ENCODE assay signal across 22 cellular contexts in genomic region chr1:15727021-15727420, GRCh38. TPM values are rescaled to one million over a fixed set of nuclear protein-coding genes. Genes with fewer than 3 reads are reported as not detected.
DNase-seq lines count a peak whose midpoint lies in the region; ATAC-seq and TF ChIP-seq lines count a peak whose summit lies in the region.
"Had no signal": no experiment of that assay in that cellular context is flagged by ENCODE, and none has a peak within 500 bp of the region (broad histone marks: within the 10 kb centered on the region; RNA-seq: fewer than 3 reads in every experiment).

No MANE protein-coding gene starts in this region.

- no peak overlapping the region for H3K4me3 Mint-ChIP-seq in WTC11
- H3K4me3 Mint-ChIP-seq in memory B cell: no peak overlapping the region
- H3K4me3 Mint-ChIP-seq: CD8-positive, alpha-beta memory T cell had no signal

- H3K4me1 ChIP-seq in left ventricle myocardium inferior: peaks cover 28% of the 10 kb centered on the region
- H3K4me1 ChIP-seq: A549, Peyer's patch had no signal

- H3K27me3 Mint-ChIP-seq in WTC11 (ENCODE audit: low read depth): no peaks in the 10 kb centered on the region
- H3K27me3 Mint-ChIP-seq in memory B cell: no peaks in the 10 kb centered on the region
- H3K27me3 Mint-ChIP-seq: CD8-positive, alpha-beta memory T cell had no signal

- POLR2A ChIA-PET in WTC11 (lab: Charles Lee): interaction anchor here (0.6 kb wide), 1 partner anchor 153 kb away, joined by 3 read pairs; no protein-coding TSS in a partner anchor

- H3K36me3 Mint-ChIP-seq in WTC11: peaks cover 23% of the 10 kb centered on the region
- H3K36me3 Mint-ChIP-seq in memory B cell: peaks cover 21% of the 10 kb centered on the region

- H3K27me3 ChIP-seq in left ventricle myocardium inferior (ENCODE audit: low read depth): no peaks in the 10 kb centered on the region
- H3K27me3 ChIP-seq: BLaER1 treated with 17β-estradiol and CSF1 and Interleukin-3, amounts not matched to agents 10 nM and 100 nM; Peyer's patch had no signal

- intact Hi-C loops in left ventricle myocardium inferior (cut with micrococcal nuclease) (no loop called here), Right ventricle myocardium inferior (cut with DNase I) (no loop called here), left colon (cut with DNase I, micrococcal nuclease) (no loop called here)

- H3K9me3 ChIP-seq in left ventricle myocardium inferior (replicated peaks): no peaks in the 10 kb centered on the region
- H3K9me3 ChIP-seq: A549; BLaER1 treated with 17β-estradiol and CSF1 and Interleukin-3, amounts not matched to agents 10 nM and 100 nM; Peyer's patch had no signal

- H3K4me3 ChIP-seq in left ventricle myocardium inferior: no peak overlapping the region
- H3K4me3 ChIP-seq: A549; BLaER1 treated with 17β-estradiol and CSF1 and Interleukin-3, amounts not matched to agents 10 nM and 100 nM; GM12878; GM23248; Peyer's patch had no signal

- H3K27ac ChIP-seq in left ventricle myocardium inferior (replicated peaks): peak overlapping the region; percentile 41
- H3K27ac ChIP-seq: A549; BLaER1 treated with 17β-estradiol and CSF1 and Interleukin-3, amounts not matched to agents 10 nM and 100 nM; GM23248; Peyer's patch had no signal

- H3K4me1 Mint-ChIP-seq in WTC11 (no peaks in the 10 kb centered on the region), memory B cell (no peaks in the 10 kb centered on the region)
- H3K4me1 Mint-ChIP-seq: CD8-positive, alpha-beta memory T cell had no signal

- CTCF ChIA-PET in WTC11 (lab: Charles Lee): no interaction called here

- H3K27ac Mint-ChIP-seq in WTC11: no peak overlapping the region
- H3K27ac Mint-ChIP-seq in memory B cell: peak overlapping the region; percentile 79
- H3K27ac Mint-ChIP-seq: CD8-positive, alpha-beta memory T cell had no signal

- no peak for TF ChIP-seq CTCF in left ventricle myocardium inferior (IDR thresholded peaks at IDR 0.05; ENCODE audit: borderline replicate concordance)
- no peak for TF ChIP-seq CTCF in WTC11 (IDR thresholded peaks at IDR 0.05)

- H3K36me3 ChIP-seq in left ventricle myocardium inferior: peaks cover 92% of the 10 kb centered on the region

- DNase-seq in left ventricle myocardium inferior: no peak
- DNase-seq in Right ventricle myocardium inferior (ENCODE audit: missing footprints): no peak
- no peak for DNase-seq in WTC11 (ENCODE audit: low spot score)
- no peak for DNase-seq in memory B cell (ENCODE audit: low spot score in 2 of 2)
- DNase-seq in activated CD4-positive, alpha-beta T cell treated with anti-CD3 and anti-CD28 coated beads for 48 hours: no peak
- no peak for DNase-seq in COLO829 (ENCODE audit: low spot score)
- DNase-seq in occipital lobe (lab: John Stamatoyannopoulos, UW): no peak
- DNase-seq in left colon: no peak
- DNase-seq: CD8-positive, alpha-beta memory T cell; DND-41; GDM1; GM23248; NCI-H1048; NCI-H1436 treated with DMSO at 0.1 percent for 48 hours; NCI-H2081; NCI-H510A; NCI-H774; Peyer's patch had no signal

- ATAC-seq in Right ventricle myocardium inferior: no peak
- 0 out of 2 replicates have a peak, but pooled peaks have one; percentile 22 for ATAC-seq in WTC11
- no peak for ATAC-seq in memory B cell (ENCODE audit: low read depth)
- ATAC-seq in left colon: no peak
- ATAC-seq: A549, GM12878 had no signal

- H3K9me3 Mint-ChIP-seq in WTC11 (no peaks in the 10 kb centered on the region), memory B cell (no peaks in the 10 kb centered on the region)
- H3K9me3 Mint-ChIP-seq: CD8-positive, alpha-beta memory T cell had no signal

TF ChIP-seq in WTC11, 78 proteins besides CTCF, POLR2A, EP300 and RAD21:
- no peak for TF ChIP-seq ZNF317 (CRISPR knock-in tag; IDR thresholded peaks at IDR 0.05; ENCODE audit: borderline replicate concordance, low read depth)
- TF ChIP-seq IRF2 (CRISPR knock-in tag; IDR thresholded peaks at IDR 0.05; ENCODE audit: borderline replicate concordance, low read depth): no peak
- TF ChIP-seq PRRX2 (CRISPR knock-in tag; IDR thresholded peaks at IDR 0.05): no peak
- TF ChIP-seq SP1 (CRISPR knock-in tag; conservative IDR thresholded peaks at IDR 0.05): no peak
- TF ChIP-seq CDX4 (CRISPR knock-in tag; IDR thresholded peaks at IDR 0.05; ENCODE audit: borderline replicate concordance): no peak
- no peak for TF ChIP-seq SOX15 (CRISPR knock-in tag; IDR thresholded peaks at IDR 0.05)
- no peak for TF ChIP-seq EMX1 (CRISPR knock-in tag; IDR thresholded peaks at IDR 0.05)
- no peak for TF ChIP-seq NFATC4 (CRISPR knock-in tag; IDR thresholded peaks at IDR 0.05)
- no peak for TF ChIP-seq NFYB (CRISPR knock-in tag; conservative IDR thresholded peaks at IDR 0.05; ENCODE audit: low read depth)
- no peak for TF ChIP-seq FOXJ3 (CRISPR knock-in tag; IDR thresholded peaks at IDR 0.05; ENCODE audit: borderline replicate concordance)
- no peak for TF ChIP-seq ATF2 (CRISPR knock-in tag; IDR thresholded peaks at IDR 0.05; ENCODE audit: borderline replicate concordance, low read depth)
- no peak for TF ChIP-seq FOXP1 (CRISPR knock-in tag; IDR thresholded peaks at IDR 0.05; ENCODE audit: borderline replicate concordance)
- TF ChIP-seq NR3C1 (CRISPR knock-in tag; conservative IDR thresholded peaks at IDR 0.05; ENCODE audit: low read depth): no peak
- no peak for TF ChIP-seq ZNF219 (CRISPR knock-in tag; IDR thresholded peaks at IDR 0.05; ENCODE audit: borderline replicate concordance)
- TF ChIP-seq STAT6 (CRISPR knock-in tag; conservative IDR thresholded peaks at IDR 0.05; ENCODE audit: low read depth): no peak
- no peak for TF ChIP-seq ZNF263 (CRISPR knock-in tag; IDR thresholded peaks at IDR 0.05; ENCODE audit: low read depth)
- TF ChIP-seq ZNF671 (CRISPR knock-in tag; IDR thresholded peaks at IDR 0.05): no peak
TF ChIP-seq in WTC11: peak in this region for 0.

RNA-seq across cellular contexts. Expression of gene SLC25A34, which starts 9.0 kb away (rescaled TPM):
- total RNA-seq in left ventricle myocardium inferior (34.0 TPM), Right ventricle myocardium inferior (57.2 TPM), WTC11 (2021) (0.82 to 2.0 TPM (median 1.1 TPM) in 3 replicates), occipital lobe (1.2 TPM), left colon (10 to 100 TPM in 1 of 2 donors, 1 to 10 TPM in 1; 7.9 to 22.6 TPM)

RNA-seq across cellular contexts. Expression of gene TMEM82, which starts 15.3 kb away (rescaled TPM):
- total RNA-seq in left ventricle myocardium inferior (not detected), Right ventricle myocardium inferior (not detected), WTC11 (2021) (0.48 to 1.4 TPM (median 0.94 TPM) in 3 replicates), occipital lobe (not detected), left colon (10 to 100 TPM; 13.1 to 18.6 TPM)
- total RNA-seq: CD8-positive, alpha-beta memory T cell; GM12878; GM23248; MCF 10A had no signal

RNA-seq across cellular contexts. Expression of gene FBLIM1, which starts 31.6 kb away (rescaled TPM):
- 89.1 TPM for total RNA-seq in left ventricle myocardium inferior
- 97.6 TPM for total RNA-seq in Right ventricle myocardium inferior
- total RNA-seq in WTC11 (2021): 70.9 to 78.3 TPM (median 76.6 TPM) in 3 replicates
- 11.4 TPM for total RNA-seq in occipital lobe
- total RNA-seq in left colon: 100 to 1,000 TPM; 275 to 294 TPM
- total RNA-seq: CD8-positive, alpha-beta memory T cell had no signal

RNA-seq across cellular contexts. Expression of gene PLEKHM2, which starts 42.9 kb away (rescaled TPM):
- total RNA-seq in left ventricle myocardium inferior (90.3 TPM), Right ventricle myocardium inferior (91.4 TPM), WTC11 (2021) (47.5 to 51.8 TPM (median 49.7 TPM) in 3 replicates), occipital lobe (36.8 TPM), left colon (10 to 100 TPM; 31.5 to 37.0 TPM)
